Comparison of ENCODE assay signal across 1 cellular context in genomic region chr2:148586528-148587128, GRCh38.
TF ChIP-seq lines count a peak whose summit lies in the region.

No MANE protein-coding gene starts in this region.

TF ChIP-seq in GM23338, 12 proteins besides CTCF, POLR2A, EP300 and RAD21 (continued from another document):
- TF ChIP-seq REST (IDR thresholded peaks at IDR 0.05; ENCODE audit: unreplicated experiment) = no peak
- TF ChIP-seq EZH2 (IDR thresholded peaks at IDR 0.05; ENCODE audit: low read depth, unreplicated experiment) = no peak
- no peak for TF ChIP-seq JUNB (IDR thresholded peaks at IDR 0.05; ENCODE audit: unreplicated experiment)
- TF ChIP-seq EZH2phosphoT487 (IDR thresholded peaks at IDR 0.05; ENCODE audit: unreplicated experiment) = no peak
- TF ChIP-seq ZNF462 (CRISPR knock-in tag; IDR thresholded peaks at IDR 0.05) = no peak
- no peak for TF ChIP-seq ZNF114 (CRISPR knock-in tag; IDR thresholded peaks at IDR 0.05)
- TF ChIP-seq STAT1 (IDR thresholded peaks at IDR 0.05; ENCODE audit: unreplicated experiment) = no peak
- TF ChIP-seq ZNF331 (CRISPR knock-in tag; IDR thresholded peaks at IDR 0.05; ENCODE audit: low read depth) = no peak
- no peak for TF ChIP-seq CREB1 (CRISPR knock-in tag; IDR thresholded peaks at IDR 0.05; ENCODE audit: low read depth)
- no peak for TF ChIP-seq NANOG (IDR thresholded peaks at IDR 0.05; ENCODE audit: borderline replicate concordance)
- no peak for TF ChIP-seq ETS1 (IDR thresholded peaks at IDR 0.05)
